In genomic region chr2:238123991-238124470, GRCh38 we compare ENCODE assay signal across 25 cellular contexts. TPM values are rescaled to one million over a fixed set of nuclear protein-coding genes. Genes with fewer than 3 reads are reported as not detected.
DNase-seq lines count a peak whose midpoint lies in the region; ATAC-seq, FAIRE-seq and TF ChIP-seq lines count a peak whose summit lies in the region.
"Had no signal": no experiment of that assay in that cellular context is flagged by ENCODE, and none has a peak within 500 bp of the region (broad histone marks: within the 10 kb centered on the region; RNA-seq: fewer than 3 reads in every experiment).

No MANE protein-coding gene starts in this region.

- H3K36me3 ChIP-seq in BE2C (no peaks in the 10 kb centered on the region), kidney (ENCODE audit: control insufficient read depth in 1 of 2, insufficient read depth in 2 of 2, low read length in 2 of 2) (no peaks in the 10 kb centered on the region), osteoblast (ENCODE audit: insufficient read depth, low read length) (no peaks in the 10 kb centered on the region)
- no peaks in the 10 kb centered on the region for H3K36me3 ChIP-seq in BLaER1 treated with 17β-estradiol and CSF1 and Interleukin-3, amounts not matched to agents 10 nM and 100 nM
- H3K36me3 ChIP-seq: HAP-1 had no signal

- no peak overlapping the region for H2AFZ ChIP-seq in osteoblast (ENCODE audit: low read length)
- H2AFZ ChIP-seq: GM23248 had no signal

- DNase-seq in BE2C (peak; percentile 10), kidney (peak; percentile 49), osteoblast (ENCODE audit: insufficient read length, low spot score, missing footprints) (peak; percentile 57), NCI-H2081 treated with DMSO at 0.1 percent for 48 hours (lab: John Stamatoyannopoulos, UW) (no peak), RPMI8226 (no peak)
- DNase-seq: Calu3, DMS79 treated with DMSO at 0.1 percent for 48 hours, GM23248, HFFc6, NCI-H1048, NCI-H1417, NCI-H1694, NCI-H2029 treated with DMSO at 0.1 percent for 48 hours, NCI-H2227 treated with DMSO at 0.1 percent for 48 hours, NCI-H526 treated with DMSO at 0.1 percent for 48 hours, SIG-M5 had no signal

- no peaks in the 10 kb centered on the region; a peak in 2 of 22 replicates for H4K20me1 ChIP-seq in BLaER1 treated with 17β-estradiol and CSF1 and Interleukin-3, amounts not matched to agents 10 nM and 100 nM
- H4K20me1 ChIP-seq in osteoblast (ENCODE audit: insufficient read depth, low read length), result no peaks in the 10 kb centered on the region

- H3K4me1 ChIP-seq in BE2C (no peaks in the 10 kb centered on the region), kidney (ENCODE audit: control insufficient read depth in 1 of 2, insufficient read depth in 1 of 2, low read depth in 1 of 2, low read length in 2 of 2) (peaks cover 0 to 3% of the 10 kb centered on the region in 2 donors), osteoblast (ENCODE audit: insufficient read depth, low read length) (peaks cover 12% of the 10 kb centered on the region)
- peaks cover 7 to 60% (median 43%) of the 10 kb centered on the region in 10 experiments; a peak in 19 of 20 replicates for H3K4me1 ChIP-seq in BLaER1 treated with 17β-estradiol and CSF1 and Interleukin-3, amounts not matched to agents 10 nM and 100 nM
- H3K4me1 ChIP-seq: HAP-1 had no signal

- no peak for FAIRE-seq in kidney (lab: Jason Lieb, UNC)
- FAIRE-seq: GM12892, GM19239 had no signal

- H3K4me3 ChIP-seq in BE2C (ENCODE audit: low read depth, low read length) (no peak overlapping the region), kidney (ENCODE audit: low read length in 2 of 2) (no peak overlapping the region), osteoblast (ENCODE audit: insufficient read depth, low read length) (no peak overlapping the region)
- no peak overlapping the region for H3K4me3 ChIP-seq in BLaER1 treated with 17β-estradiol and CSF1 and Interleukin-3, amounts not matched to agents 10 nM and 100 nM
- H3K4me3 ChIP-seq: GM23248, HAP-1, SK-N-MC had no signal

- H3K79me2 ChIP-seq in osteoblast (ENCODE audit: insufficient read depth, low read length), result no peaks in the 10 kb centered on the region

- no peak for ATAC-seq in HG03442 (IDR thresholded peaks at IDR 0.05; ENCODE audit: unreplicated experiment)

- intact Hi-C loops in kidney (cut with DNase I), result no loop called here

- H3K27ac ChIP-seq in BLaER1 treated with 17β-estradiol and CSF1 and Interleukin-3, amounts not matched to agents 10 nM and 100 nM, result no peak overlapping the region
- H3K27ac ChIP-seq in kidney (ENCODE audit: low read depth in 2 of 2, low read length in 2 of 2) (no peak overlapping the region), osteoblast (ENCODE audit: low read depth, low read length) (no peak overlapping the region)
- H3K27ac ChIP-seq: GM23248, HL-60, RWPE1, SK-N-MC had no signal

- no peak for TF ChIP-seq CTCF in BE2C (IDR thresholded peaks at IDR 0.05; ENCODE audit: low read depth, low read length)
- TF ChIP-seq CTCF in kidney (IDR thresholded peaks at IDR 0.05; ENCODE audit: borderline replicate concordance, extremely low read depth, insufficient read depth), result no peak
- no peak for TF ChIP-seq CTCF in osteoblast (IDR thresholded peaks at IDR 0.05; ENCODE audit: extremely low read depth, low read depth, low read length)

- no peak overlapping the region for H3K9ac ChIP-seq in BLaER1 treated with 17β-estradiol and CSF1 and Interleukin-3, amounts not matched to agents 10 nM and 100 nM
- no peak overlapping the region for H3K9ac ChIP-seq in kidney (ENCODE audit: low read length in 2 of 2)
- H3K9ac ChIP-seq: GM23248 had no signal

- no peaks in the 10 kb centered on the region for H3K9me3 ChIP-seq in BE2C
- no peaks in the 10 kb centered on the region for H3K9me3 ChIP-seq in BLaER1 treated with 17β-estradiol and CSF1 and Interleukin-3, amounts not matched to agents 10 nM and 100 nM (replicated peaks in 1 of 11)
- no peaks in the 10 kb centered on the region for H3K9me3 ChIP-seq in kidney (ENCODE audit: control insufficient read depth in 1 of 2, low read length in 2 of 2)
- H3K9me3 ChIP-seq in osteoblast (ENCODE audit: low read depth, low read length), result no peaks in the 10 kb centered on the region
- H3K9me3 ChIP-seq: HAP-1 had no signal

- no peaks in the 10 kb centered on the region for H3K27me3 ChIP-seq in BE2C
- peaks cover 0 to 5% (median 0%) of the 10 kb centered on the region in 11 experiments; a peak in 1 of 22 replicates for H3K27me3 ChIP-seq in BLaER1 treated with 17β-estradiol and CSF1 and Interleukin-3, amounts not matched to agents 10 nM and 100 nM
- H3K27me3 ChIP-seq in osteoblast (ENCODE audit: insufficient read depth, low read length), result peaks cover 16% of the 10 kb centered on the region

- peak overlapping the region in 8 of 11 experiments; percentile 2 to 54 (median 48); a peak in 10 of 22 replicates for H3K4me2 ChIP-seq in BLaER1 treated with 17β-estradiol and CSF1 and Interleukin-3, amounts not matched to agents 10 nM and 100 nM
- no peak overlapping the region for H3K4me2 ChIP-seq in osteoblast (ENCODE audit: insufficient read depth, low read length)

RNA-seq across cellular contexts. Expression of gene KLHL30, which starts 14.4 kb away (rescaled TPM):
- 1.8 TPM for polyA plus RNA-seq in BE2C (2012; ENCODE audit: insufficient read depth, insufficient read length, low read depth)
- total RNA-seq in kidney (5.7 TPM), osteoblast (under 0.01 TPM in 2 replicates)
- 0.24 TPM for polyA plus RNA-seq in kidney (ENCODE audit: insufficient read depth, low read depth, low replicate concordance)
- total RNA-seq: A673 had no signal

RNA-seq across cellular contexts. Expression of gene ESPNL, which starts 23.9 kb away (rescaled TPM):
- polyA plus RNA-seq in BE2C (2012; ENCODE audit: insufficient read depth, insufficient read length, low read depth), result 0.65 TPM
- total RNA-seq in kidney (2.7 TPM), osteoblast (1.8 and 9.8 TPM in 2 replicates)
- polyA plus RNA-seq in kidney (ENCODE audit: insufficient read depth, low read depth, low replicate concordance), result 0.28 TPM

RNA-seq across cellular contexts. Expression of gene ERFE, which starts 34.7 kb away (rescaled TPM):
- 0.43 TPM for polyA plus RNA-seq in BE2C (2012; ENCODE audit: insufficient read depth, insufficient read length, low read depth)
- total RNA-seq in kidney (61.4 TPM), osteoblast (0.88 and 1.8 TPM in 2 replicates)
- polyA plus RNA-seq in kidney (ENCODE audit: insufficient read depth, low read depth, low replicate concordance), result 1.6 TPM

Comparison
In these comparisons a context has a peak if more than half of its experiments do, and no peak if none do; other contexts are left out.
1. DNase-seq: peak in BE2C (single experiment), kidney (single experiment) and osteoblast (single experiment); none in NCI-H2081 treated with DMSO at 0.1 percent for 48 hours (single experiment) and RPMI8226 (single experiment).
2. RNA of gene ERFE, which starts 34.7 kb away (total RNA-seq): 61.4 TPM in kidney (single experiment); 0.88 to 1.8 TPM in osteoblast; every median in the first group is over 10 times any median in the second.